8 cellular contexts compared by ENCODE assay signal in genomic region chr17:16262201-16262600, GRCh38.
"Had no signal": no experiment of that assay in that cellular context is flagged by ENCODE, and none has a peak within 500 bp of the region (broad histone marks: within the 10 kb centered on the region; RNA-seq: fewer than 3 reads in every experiment).

No MANE protein-coding gene starts in this region.

- FAIRE-seq: HepG2, HTR-8/SVneo, K562 had no signal

- H3K27ac Mint-ChIP-seq: IgD-negative memory B cell had no signal

- ATAC-seq: HepG2, K562 had no signal

- H3K4me3 ChIP-seq: K562 had no signal

- H3K4me3 Mint-ChIP-seq: IgD-negative memory B cell had no signal

- DNase-seq: IMR-90, KBM-7, KG1 had no signal

- H3K27me3 Mint-ChIP-seq: IgD-negative memory B cell had no signal

- H3K27ac ChIP-seq: HL-60 had no signal

- H3K9me3 Mint-ChIP-seq: IgD-negative memory B cell had no signal
